1 cellular context compared by ENCODE assay signal in the genomic region with DNA sequence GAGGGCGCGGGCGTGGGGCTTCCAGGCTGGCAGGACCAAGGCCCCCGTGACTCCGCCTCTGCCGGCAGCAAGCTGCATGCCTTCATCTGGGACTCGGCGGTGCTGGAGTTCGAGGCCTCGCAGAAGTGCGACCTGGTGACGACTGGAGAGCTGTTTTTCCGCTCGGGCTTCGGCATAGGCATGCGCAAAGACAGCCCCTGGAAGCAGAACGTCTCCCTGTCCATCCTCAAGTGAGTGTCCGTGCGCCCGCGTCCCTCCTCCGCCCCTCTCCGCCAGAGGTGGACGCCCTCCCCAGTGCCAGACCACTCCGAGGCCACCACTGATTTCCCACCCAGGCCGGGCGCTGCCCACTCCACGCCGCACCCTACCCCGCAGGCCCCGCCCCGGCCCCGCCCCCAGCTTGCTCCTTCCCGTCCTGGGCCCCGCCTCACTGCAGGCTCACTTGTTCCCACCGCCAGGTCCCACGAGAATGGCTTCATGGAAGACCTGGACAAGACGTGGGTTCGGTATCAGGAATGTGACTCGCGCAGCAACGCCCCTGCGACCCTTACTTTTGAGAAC.
TF ChIP-seq lines count a peak whose summit lies in the region.

No MANE protein-coding gene starts in this region.

TF ChIP-seq in GM23338, 12 proteins besides CTCF, POLR2A, EP300 and RAD21 (continued from another document):
- TF ChIP-seq, protein P1, sequence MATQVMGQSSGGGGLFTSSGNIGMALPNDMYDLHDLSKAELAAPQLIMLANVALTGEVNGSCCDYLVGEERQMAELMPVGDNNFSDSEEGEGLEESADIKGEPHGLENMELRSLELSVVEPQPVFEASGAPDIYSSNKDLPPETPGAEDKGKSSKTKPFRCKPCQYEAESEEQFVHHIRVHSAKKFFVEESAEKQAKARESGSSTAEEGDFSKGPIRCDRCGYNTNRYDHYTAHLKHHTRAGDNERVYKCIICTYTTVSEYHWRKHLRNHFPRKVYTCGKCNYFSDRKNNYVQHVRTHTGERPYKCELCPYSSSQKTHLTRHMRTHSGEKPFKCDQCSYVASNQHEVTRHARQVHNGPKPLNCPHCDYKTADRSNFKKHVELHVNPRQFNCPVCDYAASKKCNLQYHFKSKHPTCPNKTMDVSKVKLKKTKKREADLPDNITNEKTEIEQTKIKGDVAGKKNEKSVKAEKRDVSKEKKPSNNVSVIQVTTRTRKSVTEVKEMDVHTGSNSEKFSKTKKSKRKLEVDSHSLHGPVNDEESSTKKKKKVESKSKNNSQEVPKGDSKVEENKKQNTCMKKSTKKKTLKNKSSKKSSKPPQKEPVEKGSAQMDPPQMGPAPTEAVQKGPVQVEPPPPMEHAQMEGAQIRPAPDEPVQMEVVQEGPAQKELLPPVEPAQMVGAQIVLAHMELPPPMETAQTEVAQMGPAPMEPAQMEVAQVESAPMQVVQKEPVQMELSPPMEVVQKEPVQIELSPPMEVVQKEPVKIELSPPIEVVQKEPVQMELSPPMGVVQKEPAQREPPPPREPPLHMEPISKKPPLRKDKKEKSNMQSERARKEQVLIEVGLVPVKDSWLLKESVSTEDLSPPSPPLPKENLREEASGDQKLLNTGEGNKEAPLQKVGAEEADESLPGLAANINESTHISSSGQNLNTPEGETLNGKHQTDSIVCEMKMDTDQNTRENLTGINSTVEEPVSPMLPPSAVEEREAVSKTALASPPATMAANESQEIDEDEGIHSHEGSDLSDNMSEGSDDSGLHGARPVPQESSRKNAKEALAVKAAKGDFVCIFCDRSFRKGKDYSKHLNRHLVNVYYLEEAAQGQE (IDR thresholded peaks at IDR 0.05; ENCODE audit: unreplicated experiment), result no peak
- TF ChIP-seq, protein P2, sequence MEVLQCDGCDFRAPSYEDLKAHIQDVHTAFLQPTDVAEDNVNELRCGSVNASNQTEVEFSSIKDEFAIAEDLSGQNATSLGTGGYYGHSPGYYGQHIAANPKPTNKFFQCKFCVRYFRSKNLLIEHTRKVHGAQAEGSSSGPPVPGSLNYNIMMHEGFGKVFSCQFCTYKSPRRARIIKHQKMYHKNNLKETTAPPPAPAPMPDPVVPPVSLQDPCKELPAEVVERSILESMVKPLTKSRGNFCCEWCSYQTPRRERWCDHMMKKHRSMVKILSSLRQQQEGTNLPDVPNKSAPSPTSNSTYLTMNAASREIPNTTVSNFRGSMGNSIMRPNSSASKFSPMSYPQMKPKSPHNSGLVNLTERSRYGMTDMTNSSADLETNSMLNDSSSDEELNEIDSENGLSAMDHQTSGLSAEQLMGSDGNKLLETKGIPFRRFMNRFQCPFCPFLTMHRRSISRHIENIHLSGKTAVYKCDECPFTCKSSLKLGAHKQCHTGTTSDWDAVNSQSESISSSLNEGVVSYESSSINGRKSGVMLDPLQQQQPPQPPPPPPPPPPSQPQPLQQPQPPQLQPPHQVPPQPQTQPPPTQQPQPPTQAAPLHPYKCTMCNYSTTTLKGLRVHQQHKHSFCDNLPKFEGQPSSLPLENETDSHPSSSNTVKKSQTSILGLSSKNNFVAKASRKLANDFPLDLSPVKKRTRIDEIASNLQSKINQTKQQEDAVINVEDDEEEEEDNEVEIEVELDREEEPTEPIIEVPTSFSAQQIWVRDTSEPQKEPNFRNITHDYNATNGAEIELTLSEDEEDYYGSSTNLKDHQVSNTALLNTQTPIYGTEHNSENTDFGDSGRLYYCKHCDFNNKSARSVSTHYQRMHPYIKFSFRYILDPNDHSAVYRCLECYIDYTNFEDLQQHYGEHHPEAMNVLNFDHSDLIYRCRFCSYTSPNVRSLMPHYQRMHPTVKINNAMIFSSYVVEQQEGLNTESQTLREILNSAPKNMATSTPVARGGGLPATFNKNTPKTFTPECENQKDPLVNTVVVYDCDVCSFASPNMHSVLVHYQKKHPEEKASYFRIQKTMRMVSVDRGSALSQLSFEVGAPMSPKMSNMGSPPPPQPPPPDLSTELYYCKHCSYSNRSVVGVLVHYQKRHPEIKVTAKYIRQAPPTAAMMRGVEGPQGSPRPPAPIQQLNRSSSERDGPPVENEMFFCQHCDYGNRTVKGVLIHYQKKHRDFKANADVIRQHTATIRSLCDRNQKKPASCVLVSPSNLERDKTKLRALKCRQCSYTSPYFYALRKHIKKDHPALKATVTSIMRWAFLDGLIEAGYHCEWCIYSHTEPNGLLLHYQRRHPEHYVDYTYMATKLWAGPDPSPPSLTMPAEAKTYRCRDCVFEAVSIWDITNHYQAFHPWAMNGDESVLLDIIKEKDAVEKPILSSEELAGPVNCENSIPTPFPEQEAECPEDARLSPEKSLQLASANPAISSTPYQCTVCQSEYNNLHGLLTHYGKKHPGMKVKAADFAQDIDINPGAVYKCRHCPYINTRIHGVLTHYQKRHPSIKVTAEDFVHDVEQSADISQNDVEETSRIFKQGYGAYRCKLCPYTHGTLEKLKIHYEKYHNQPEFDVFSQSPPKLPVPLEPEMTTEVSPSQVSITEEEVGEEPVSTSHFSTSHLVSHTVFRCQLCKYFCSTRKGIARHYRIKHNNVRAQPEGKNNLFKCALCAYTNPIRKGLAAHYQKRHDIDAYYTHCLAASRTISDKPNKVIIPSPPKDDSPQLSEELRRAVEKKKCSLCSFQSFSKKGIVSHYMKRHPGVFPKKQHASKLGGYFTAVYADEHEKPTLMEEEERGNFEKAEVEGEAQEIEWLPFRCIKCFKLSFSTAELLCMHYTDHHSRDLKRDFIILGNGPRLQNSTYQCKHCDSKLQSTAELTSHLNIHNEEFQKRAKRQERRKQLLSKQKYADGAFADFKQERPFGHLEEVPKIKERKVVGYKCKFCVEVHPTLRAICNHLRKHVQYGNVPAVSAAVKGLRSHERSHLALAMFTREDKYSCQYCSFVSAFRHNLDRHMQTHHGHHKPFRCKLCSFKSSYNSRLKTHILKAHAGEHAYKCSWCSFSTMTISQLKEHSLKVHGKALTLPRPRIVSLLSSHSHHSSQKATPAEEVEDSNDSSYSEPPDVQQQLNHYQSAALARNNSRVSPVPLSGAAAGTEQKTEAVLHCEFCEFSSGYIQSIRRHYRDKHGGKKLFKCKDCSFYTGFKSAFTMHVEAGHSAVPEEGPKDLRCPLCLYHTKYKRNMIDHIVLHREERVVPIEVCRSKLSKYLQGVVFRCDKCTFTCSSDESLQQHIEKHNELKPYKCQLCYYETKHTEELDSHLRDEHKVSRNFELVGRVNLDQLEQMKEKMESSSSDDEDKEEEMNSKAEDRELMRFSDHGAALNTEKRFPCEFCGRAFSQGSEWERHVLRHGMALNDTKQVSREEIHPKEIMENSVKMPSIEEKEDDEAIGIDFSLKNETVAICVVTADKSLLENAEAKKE (CRISPR knock-in tag; IDR thresholded peaks at IDR 0.05), result no peak
